In genomic region chr16:85567101-85567866, GRCh38 we compare ENCODE assay signal across 1 cellular context.
TF ChIP-seq lines count a peak whose summit lies in the region.

No MANE protein-coding gene starts in this region.

TF ChIP-seq in K562, 482 proteins besides CTCF, POLR2A, EP300 and RAD21 (continued from another document and continues in another):
- TF ChIP-seq, protein P1, sequence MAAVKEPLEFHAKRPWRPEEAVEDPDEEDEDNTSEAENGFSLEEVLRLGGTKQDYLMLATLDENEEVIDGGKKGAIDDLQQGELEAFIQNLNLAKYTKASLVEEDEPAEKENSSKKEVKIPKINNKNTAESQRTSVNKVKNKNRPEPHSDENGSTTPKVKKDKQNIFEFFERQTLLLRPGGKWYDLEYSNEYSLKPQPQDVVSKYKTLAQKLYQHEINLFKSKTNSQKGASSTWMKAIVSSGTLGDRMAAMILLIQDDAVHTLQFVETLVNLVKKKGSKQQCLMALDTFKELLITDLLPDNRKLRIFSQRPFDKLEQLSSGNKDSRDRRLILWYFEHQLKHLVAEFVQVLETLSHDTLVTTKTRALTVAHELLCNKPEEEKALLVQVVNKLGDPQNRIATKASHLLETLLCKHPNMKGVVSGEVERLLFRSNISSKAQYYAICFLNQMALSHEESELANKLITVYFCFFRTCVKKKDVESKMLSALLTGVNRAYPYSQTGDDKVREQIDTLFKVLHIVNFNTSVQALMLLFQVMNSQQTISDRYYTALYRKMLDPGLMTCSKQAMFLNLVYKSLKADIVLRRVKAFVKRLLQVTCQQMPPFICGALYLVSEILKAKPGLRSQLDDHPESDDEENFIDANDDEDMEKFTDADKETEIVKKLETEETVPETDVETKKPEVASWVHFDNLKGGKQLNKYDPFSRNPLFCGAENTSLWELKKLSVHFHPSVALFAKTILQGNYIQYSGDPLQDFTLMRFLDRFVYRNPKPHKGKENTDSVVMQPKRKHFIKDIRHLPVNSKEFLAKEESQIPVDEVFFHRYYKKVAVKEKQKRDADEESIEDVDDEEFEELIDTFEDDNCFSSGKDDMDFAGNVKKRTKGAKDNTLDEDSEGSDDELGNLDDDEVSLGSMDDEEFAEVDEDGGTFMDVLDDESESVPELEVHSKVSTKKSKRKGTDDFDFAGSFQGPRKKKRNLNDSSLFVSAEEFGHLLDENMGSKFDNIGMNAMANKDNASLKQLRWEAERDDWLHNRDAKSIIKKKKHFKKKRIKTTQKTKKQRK (IDR thresholded peaks at IDR 0.05; ENCODE audit: borderline replicate concordance, low read depth, low read length), result no peak
- TF ChIP-seq, protein P2, sequence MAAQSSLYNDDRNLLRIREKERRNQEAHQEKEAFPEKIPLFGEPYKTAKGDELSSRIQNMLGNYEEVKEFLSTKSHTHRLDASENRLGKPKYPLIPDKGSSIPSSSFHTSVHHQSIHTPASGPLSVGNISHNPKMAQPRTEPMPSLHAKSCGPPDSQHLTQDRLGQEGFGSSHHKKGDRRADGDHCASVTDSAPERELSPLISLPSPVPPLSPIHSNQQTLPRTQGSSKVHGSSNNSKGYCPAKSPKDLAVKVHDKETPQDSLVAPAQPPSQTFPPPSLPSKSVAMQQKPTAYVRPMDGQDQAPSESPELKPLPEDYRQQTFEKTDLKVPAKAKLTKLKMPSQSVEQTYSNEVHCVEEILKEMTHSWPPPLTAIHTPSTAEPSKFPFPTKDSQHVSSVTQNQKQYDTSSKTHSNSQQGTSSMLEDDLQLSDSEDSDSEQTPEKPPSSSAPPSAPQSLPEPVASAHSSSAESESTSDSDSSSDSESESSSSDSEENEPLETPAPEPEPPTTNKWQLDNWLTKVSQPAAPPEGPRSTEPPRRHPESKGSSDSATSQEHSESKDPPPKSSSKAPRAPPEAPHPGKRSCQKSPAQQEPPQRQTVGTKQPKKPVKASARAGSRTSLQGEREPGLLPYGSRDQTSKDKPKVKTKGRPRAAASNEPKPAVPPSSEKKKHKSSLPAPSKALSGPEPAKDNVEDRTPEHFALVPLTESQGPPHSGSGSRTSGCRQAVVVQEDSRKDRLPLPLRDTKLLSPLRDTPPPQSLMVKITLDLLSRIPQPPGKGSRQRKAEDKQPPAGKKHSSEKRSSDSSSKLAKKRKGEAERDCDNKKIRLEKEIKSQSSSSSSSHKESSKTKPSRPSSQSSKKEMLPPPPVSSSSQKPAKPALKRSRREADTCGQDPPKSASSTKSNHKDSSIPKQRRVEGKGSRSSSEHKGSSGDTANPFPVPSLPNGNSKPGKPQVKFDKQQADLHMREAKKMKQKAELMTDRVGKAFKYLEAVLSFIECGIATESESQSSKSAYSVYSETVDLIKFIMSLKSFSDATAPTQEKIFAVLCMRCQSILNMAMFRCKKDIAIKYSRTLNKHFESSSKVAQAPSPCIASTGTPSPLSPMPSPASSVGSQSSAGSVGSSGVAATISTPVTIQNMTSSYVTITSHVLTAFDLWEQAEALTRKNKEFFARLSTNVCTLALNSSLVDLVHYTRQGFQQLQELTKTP (IDR thresholded peaks at IDR 0.05; ENCODE audit: low read depth in 1 of 2, partially characterized antibody in 2 of 2), result peak in 1 of 2 experiments; percentile 69
- TF ChIP-seq ZNF24 (IDR thresholded peaks at IDR 0.05) (no peak), ZBTB12 (CRISPR knock-in tag; IDR thresholded peaks at IDR 0.05) (peak; percentile 65), ZEB2 (IDR thresholded peaks at IDR 0.05) (peak; percentile 91), ZNF431 (CRISPR knock-in tag; IDR thresholded peaks at IDR 0.05) (0 out of 2 replicates have a peak, but pooled peaks have one; percentile 56), ZNF583 (CRISPR knock-in tag; IDR thresholded peaks at IDR 0.05) (peak; percentile 94), E2F8 (IDR thresholded peaks at IDR 0.05; ENCODE audit: low read depth, partially characterized antibody) (peak; percentile 68), ZNF507 (tag; conservative IDR thresholded peaks at IDR 0.05) (no peak), XRCC5 (IDR thresholded peaks at IDR 0.05; ENCODE audit: low read depth, low read length) (no peak), HMGXB4 (CRISPR knock-in tag; IDR thresholded peaks at IDR 0.05) (no peak), E4F1 (CRISPR knock-in tag; IDR thresholded peaks at IDR 0.05; ENCODE audit: borderline replicate concordance) (no peak), OTX1 (CRISPR knock-in tag; IDR thresholded peaks at IDR 0.05) (no peak), SREBF2 (CRISPR knock-in tag; IDR thresholded peaks at IDR 0.05) (no peak), HMG20A (CRISPR knock-in tag; conservative IDR thresholded peaks at IDR 0.05) (no peak), FOXA3 (CRISPR knock-in tag; conservative IDR thresholded peaks at IDR 0.05 in 1 of 2, IDR thresholded peaks at IDR 0.05 in 1 of 2) (peak in 1 of 2 experiments; percentile 33; a peak in 1 of 4 replicates), MIER1 (IDR thresholded peaks at IDR 0.05; ENCODE audit: low read depth) (0 out of 2 replicates have a peak, but pooled peaks have one; percentile 36), PPARD (CRISPR knock-in tag; IDR thresholded peaks at IDR 0.05) (no peak), ZBTB8A (IDR thresholded peaks at IDR 0.05; ENCODE audit: partially characterized antibody) (no peak), ELF2 (CRISPR knock-in tag; IDR thresholded peaks at IDR 0.05) (peak; percentile 64; the same call in 1 of the 2 replicates), RAD51 (IDR thresholded peaks at IDR 0.05; ENCODE audit: borderline replicate concordance, low read depth) (peak; percentile 11; the same call in 1 of the 2 replicates), GATA2 (CRISPR knock-in tag; IDR thresholded peaks at IDR 0.05) (no peak), LEF1 (IDR thresholded peaks at IDR 0.05) (peak; percentile 68; the same call in 1 of the 2 replicates), SAFB (IDR thresholded peaks at IDR 0.05; ENCODE audit: borderline replicate concordance, low read depth, low read length) (no peak), KLF13 (tag; IDR thresholded peaks at IDR 0.05; ENCODE audit: borderline replicate concordance, low read depth) (peak; percentile 68; the same call in 1 of the 2 replicates), ZNF324 (CRISPR knock-in tag; IDR thresholded peaks at IDR 0.05) (peak; percentile 60; the same call in 1 of the 2 replicates), SFPQ (IDR thresholded peaks at IDR 0.05; ENCODE audit: low read depth, low read length) (no peak)
- TF ChIP-seq, protein P3, sequence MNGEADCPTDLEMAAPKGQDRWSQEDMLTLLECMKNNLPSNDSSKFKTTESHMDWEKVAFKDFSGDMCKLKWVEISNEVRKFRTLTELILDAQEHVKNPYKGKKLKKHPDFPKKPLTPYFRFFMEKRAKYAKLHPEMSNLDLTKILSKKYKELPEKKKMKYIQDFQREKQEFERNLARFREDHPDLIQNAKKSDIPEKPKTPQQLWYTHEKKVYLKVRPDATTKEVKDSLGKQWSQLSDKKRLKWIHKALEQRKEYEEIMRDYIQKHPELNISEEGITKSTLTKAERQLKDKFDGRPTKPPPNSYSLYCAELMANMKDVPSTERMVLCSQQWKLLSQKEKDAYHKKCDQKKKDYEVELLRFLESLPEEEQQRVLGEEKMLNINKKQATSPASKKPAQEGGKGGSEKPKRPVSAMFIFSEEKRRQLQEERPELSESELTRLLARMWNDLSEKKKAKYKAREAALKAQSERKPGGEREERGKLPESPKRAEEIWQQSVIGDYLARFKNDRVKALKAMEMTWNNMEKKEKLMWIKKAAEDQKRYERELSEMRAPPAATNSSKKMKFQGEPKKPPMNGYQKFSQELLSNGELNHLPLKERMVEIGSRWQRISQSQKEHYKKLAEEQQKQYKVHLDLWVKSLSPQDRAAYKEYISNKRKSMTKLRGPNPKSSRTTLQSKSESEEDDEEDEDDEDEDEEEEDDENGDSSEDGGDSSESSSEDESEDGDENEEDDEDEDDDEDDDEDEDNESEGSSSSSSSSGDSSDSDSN (IDR thresholded peaks at IDR 0.05; ENCODE audit: borderline replicate concordance in 1 of 2, low read depth in 2 of 2, low read length in 2 of 2), result no peak; a peak in 1 of 4 replicates
- TF ChIP-seq, protein P4, sequence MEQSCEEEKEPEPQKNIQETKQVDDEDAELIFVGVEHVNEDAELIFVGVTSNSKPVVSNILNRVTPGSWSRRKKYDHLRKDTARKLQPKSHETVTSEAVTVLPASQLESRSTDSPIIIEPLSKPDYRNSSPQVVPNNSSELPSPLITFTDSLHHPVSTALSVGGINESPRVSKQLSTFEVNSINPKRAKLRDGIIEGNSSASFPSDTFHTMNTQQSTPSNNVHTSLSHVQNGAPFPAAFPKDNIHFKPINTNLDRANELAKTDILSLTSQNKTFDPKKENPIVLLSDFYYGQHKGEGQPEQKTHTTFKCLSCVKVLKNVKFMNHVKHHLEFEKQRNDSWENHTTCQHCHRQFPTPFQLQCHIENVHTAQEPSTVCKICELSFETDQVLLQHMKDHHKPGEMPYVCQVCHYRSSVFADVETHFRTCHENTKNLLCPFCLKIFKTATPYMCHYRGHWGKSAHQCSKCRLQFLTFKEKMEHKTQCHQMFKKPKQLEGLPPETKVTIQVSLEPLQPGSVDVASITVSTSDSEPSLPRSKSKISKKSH (CRISPR knock-in tag; IDR thresholded peaks at IDR 0.05), result no peak
- TF ChIP-seq, protein P5, sequence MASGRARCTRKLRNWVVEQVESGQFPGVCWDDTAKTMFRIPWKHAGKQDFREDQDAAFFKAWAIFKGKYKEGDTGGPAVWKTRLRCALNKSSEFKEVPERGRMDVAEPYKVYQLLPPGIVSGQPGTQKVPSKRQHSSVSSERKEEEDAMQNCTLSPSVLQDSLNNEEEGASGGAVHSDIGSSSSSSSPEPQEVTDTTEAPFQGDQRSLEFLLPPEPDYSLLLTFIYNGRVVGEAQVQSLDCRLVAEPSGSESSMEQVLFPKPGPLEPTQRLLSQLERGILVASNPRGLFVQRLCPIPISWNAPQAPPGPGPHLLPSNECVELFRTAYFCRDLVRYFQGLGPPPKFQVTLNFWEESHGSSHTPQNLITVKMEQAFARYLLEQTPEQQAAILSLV (tag; IDR thresholded peaks at IDR 0.05), result no peak
